ENCODE assay signal across 28 cellular contexts in genomic region chr13:44072536-44072935, GRCh38.
"Had no signal": no experiment of that assay in that cellular context is flagged by ENCODE, and none has a peak within 500 bp of the region (broad histone marks: within the 10 kb centered on the region; RNA-seq: fewer than 3 reads in every experiment).

No MANE protein-coding gene starts in this region.

- H3K36me3 Mint-ChIP-seq: memory B cell; natural killer cell; stimulated activated memory B cell treated with anti-CD40 and anti-IgM and Interleukin-4, amounts not matched to agents 10 μg/mL and 1 μg/mL and 100 μg/mL, for 72 hours had no signal

- DNase-seq: effector CD8-positive, alpha-beta T cell; endodermal cell; foreskin keratinocyte; heart left ventricle; kidney; natural killer cell; occipital lobe; ovary; posterior cingulate gyrus; psoas muscle; right cardiac atrium; spleen; stimulated activated CD4-positive, alpha-beta T cell treated with anti-CD3 and anti-CD28 coated beads, Interleukin-4, amount 100 ng/mL, for 4 hours; stimulated activated naive CD8-positive, alpha-beta T cell treated with anti-CD3 and anti-CD28 coated beads, Interleukin-15, Interleukin-2, amounts not matched to agents 100 U/mL and 50 U/mL, for 24 hours; substantia nigra; testis; tibial artery had no signal

- H3K4me1 ChIP-seq: foreskin keratinocyte, psoas muscle, spleen, testis had no signal

- H3K9me3 ChIP-seq: ovary, testis had no signal

- H3K36me3 ChIP-seq: gastroesophageal sphincter, heart left ventricle, ovary, spleen, tibial artery had no signal

- H3K27me3 ChIP-seq: foreskin keratinocyte, gastroesophageal sphincter, heart left ventricle, hepatocyte, ovary, spleen, testis, tibial artery had no signal

- H3K4me2 ChIP-seq: hepatocyte had no signal

- H3K4me3 Mint-ChIP-seq: dendritic cell treated with granulocyte-macrophage colony-stimulating factor and Interleukin-4, amounts not matched to agents 40 ng/mL and 50 ng/mL, for 4 days; endodermal cell; memory B cell; natural killer cell; stimulated activated memory B cell treated with anti-CD40 and anti-IgM and Interleukin-4, amounts not matched to agents 10 μg/mL and 1 μg/mL and 100 μg/mL, for 72 hours; type B pancreatic cell had no signal

- H3K4me3 ChIP-seq: gastroesophageal sphincter, heart left ventricle, hepatocyte, lung, ovary, psoas muscle, skin epidermis, spleen, testis, tibial artery had no signal

- H3K27ac Mint-ChIP-seq: dendritic cell treated with granulocyte-macrophage colony-stimulating factor and Interleukin-4, amounts not matched to agents 40 ng/mL and 50 ng/mL, for 4 days; endodermal cell; memory B cell; natural killer cell; stimulated activated memory B cell treated with anti-CD40 and anti-IgM and Interleukin-4, amounts not matched to agents 10 μg/mL and 1 μg/mL and 100 μg/mL, for 72 hours; type B pancreatic cell had no signal

- ATAC-seq: esophagus mucosa; foreskin keratinocyte; gastroesophageal sphincter; heart left ventricle; left lobe of liver; natural killer cell; psoas muscle; right cardiac atrium; stimulated activated memory B cell treated with anti-CD40 and anti-IgM and Interleukin-4, amounts not matched to agents 10 μg/mL and 1 μg/mL and 100 μg/mL, for 72 hours; stimulated activated naive CD8-positive, alpha-beta T cell treated with anti-CD3 and anti-CD28 coated beads, Interleukin-15, Interleukin-2, amounts not matched to agents 100 U/mL and 50 U/mL, for 24 hours had no signal

- H3K27me3 Mint-ChIP-seq: type B pancreatic cell had no signal

- H3K4me1 Mint-ChIP-seq: memory B cell; natural killer cell; stimulated activated memory B cell treated with anti-CD40 and anti-IgM and Interleukin-4, amounts not matched to agents 10 μg/mL and 1 μg/mL and 100 μg/mL, for 72 hours had no signal

- H2AFZ ChIP-seq: hepatocyte had no signal

- H3K27ac ChIP-seq: epithelial cell of prostate, foreskin keratinocyte, gastroesophageal sphincter, heart left ventricle, hepatocyte, ovary, psoas muscle, skin epidermis, spleen, testis, tibial artery had no signal

- H3K79me2 ChIP-seq: hepatocyte had no signal
